ENCODE assay signal across 1 cellular context in the genomic region with DNA sequence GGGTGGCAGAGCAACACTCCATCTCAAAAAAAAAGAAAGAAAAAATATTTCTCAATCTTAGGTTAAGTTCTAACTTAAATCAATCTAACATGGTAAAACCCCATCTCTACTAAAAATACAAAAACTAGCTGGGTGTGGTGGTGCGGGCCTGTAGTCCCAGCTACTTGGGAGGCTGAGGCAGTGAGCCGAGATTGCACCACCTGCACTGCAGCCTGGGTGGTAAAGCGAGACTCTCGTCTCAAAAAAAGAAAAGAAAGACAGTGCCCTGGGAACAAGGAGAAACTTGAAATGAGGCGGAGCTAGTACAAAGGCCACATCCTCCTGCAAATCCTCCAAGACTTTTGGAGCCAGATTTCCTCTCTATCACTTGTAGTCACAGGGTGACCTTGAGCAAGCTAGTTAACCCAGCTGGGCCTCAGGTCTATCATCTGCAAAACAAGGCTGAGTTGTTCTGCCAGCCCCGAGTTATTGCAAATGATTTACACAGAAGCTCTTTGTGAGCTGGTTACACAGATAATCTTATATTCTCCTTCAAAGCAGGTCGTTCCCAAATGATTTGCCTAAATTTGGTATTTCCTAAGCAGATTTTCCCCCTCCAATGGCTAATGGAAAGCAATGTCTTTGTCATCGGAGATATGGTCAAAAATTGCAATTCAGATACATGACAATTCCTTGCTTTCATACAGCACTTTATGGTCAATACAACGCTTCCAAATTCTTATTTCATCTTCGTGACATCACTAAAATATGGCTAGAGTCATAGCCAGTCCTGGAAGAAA.
TF ChIP-seq lines count a peak whose summit lies in the region.

No MANE protein-coding gene starts in this region.

TF ChIP-seq in HepG2, 621 proteins besides CTCF, POLR2A, EP300 and RAD21 (continued from another document and continues in another):
- TF ChIP-seq, protein P1, sequence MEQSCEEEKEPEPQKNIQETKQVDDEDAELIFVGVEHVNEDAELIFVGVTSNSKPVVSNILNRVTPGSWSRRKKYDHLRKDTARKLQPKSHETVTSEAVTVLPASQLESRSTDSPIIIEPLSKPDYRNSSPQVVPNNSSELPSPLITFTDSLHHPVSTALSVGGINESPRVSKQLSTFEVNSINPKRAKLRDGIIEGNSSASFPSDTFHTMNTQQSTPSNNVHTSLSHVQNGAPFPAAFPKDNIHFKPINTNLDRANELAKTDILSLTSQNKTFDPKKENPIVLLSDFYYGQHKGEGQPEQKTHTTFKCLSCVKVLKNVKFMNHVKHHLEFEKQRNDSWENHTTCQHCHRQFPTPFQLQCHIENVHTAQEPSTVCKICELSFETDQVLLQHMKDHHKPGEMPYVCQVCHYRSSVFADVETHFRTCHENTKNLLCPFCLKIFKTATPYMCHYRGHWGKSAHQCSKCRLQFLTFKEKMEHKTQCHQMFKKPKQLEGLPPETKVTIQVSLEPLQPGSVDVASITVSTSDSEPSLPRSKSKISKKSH (CRISPR knock-in tag; IDR thresholded peaks at IDR 0.05; ENCODE audit: borderline replicate concordance) = no peak
- no peak for TF ChIP-seq PITX1 (CRISPR knock-in tag; IDR thresholded peaks at IDR 0.05)
- TF ChIP-seq KDM5B (CRISPR knock-in tag; IDR thresholded peaks at IDR 0.05; ENCODE audit: borderline replicate concordance) = no peak
- TF ChIP-seq, protein P2, sequence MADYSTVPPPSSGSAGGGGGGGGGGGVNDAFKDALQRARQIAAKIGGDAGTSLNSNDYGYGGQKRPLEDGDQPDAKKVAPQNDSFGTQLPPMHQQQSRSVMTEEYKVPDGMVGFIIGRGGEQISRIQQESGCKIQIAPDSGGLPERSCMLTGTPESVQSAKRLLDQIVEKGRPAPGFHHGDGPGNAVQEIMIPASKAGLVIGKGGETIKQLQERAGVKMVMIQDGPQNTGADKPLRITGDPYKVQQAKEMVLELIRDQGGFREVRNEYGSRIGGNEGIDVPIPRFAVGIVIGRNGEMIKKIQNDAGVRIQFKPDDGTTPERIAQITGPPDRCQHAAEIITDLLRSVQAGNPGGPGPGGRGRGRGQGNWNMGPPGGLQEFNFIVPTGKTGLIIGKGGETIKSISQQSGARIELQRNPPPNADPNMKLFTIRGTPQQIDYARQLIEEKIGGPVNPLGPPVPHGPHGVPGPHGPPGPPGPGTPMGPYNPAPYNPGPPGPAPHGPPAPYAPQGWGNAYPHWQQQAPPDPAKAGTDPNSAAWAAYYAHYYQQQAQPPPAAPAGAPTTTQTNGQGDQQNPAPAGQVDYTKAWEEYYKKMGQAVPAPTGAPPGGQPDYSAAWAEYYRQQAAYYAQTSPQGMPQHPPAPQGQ (CRISPR knock-in tag; IDR thresholded peaks at IDR 0.05; ENCODE audit: borderline replicate concordance) = no peak
- TF ChIP-seq TGIF2 (CRISPR knock-in tag; IDR thresholded peaks at IDR 0.05) = no peak
- TF ChIP-seq KDM2A (CRISPR knock-in tag; IDR thresholded peaks at IDR 0.05; ENCODE audit: borderline replicate concordance, low read depth) = no peak
- TF ChIP-seq, protein P3, sequence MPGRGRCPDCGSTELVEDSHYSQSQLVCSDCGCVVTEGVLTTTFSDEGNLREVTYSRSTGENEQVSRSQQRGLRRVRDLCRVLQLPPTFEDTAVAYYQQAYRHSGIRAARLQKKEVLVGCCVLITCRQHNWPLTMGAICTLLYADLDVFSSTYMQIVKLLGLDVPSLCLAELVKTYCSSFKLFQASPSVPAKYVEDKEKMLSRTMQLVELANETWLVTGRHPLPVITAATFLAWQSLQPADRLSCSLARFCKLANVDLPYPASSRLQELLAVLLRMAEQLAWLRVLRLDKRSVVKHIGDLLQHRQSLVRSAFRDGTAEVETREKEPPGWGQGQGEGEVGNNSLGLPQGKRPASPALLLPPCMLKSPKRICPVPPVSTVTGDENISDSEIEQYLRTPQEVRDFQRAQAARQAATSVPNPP (CRISPR knock-in tag; IDR thresholded peaks at IDR 0.05) = no peak
- no peak for TF ChIP-seq ATAD3A (CRISPR knock-in tag; IDR thresholded peaks at IDR 0.05)
- TF ChIP-seq, protein P4, sequence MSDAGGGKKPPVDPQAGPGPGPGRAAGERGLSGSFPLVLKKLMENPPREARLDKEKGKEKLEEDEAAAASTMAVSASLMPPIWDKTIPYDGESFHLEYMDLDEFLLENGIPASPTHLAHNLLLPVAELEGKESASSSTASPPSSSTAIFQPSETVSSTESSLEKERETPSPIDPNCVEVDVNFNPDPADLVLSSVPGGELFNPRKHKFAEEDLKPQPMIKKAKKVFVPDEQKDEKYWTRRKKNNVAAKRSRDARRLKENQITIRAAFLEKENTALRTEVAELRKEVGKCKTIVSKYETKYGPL (CRISPR knock-in tag; IDR thresholded peaks at IDR 0.05) = no peak
- TF ChIP-seq ZMYM2 (CRISPR knock-in tag; IDR thresholded peaks at IDR 0.05) = no peak
- no peak for TF ChIP-seq ZNF569 (CRISPR knock-in tag; IDR thresholded peaks at IDR 0.05; ENCODE audit: borderline replicate concordance)
- peak; percentile 36; the same call in 1 of the 2 replicates for TF ChIP-seq CREM (IDR thresholded peaks at IDR 0.05)
- no peak for TF ChIP-seq CREM (CRISPR knock-in tag; IDR thresholded peaks at IDR 0.05)
- TF ChIP-seq CC2D1A (CRISPR knock-in tag; IDR thresholded peaks at IDR 0.05) = no peak
- TF ChIP-seq BRD4 (CRISPR knock-in tag; IDR thresholded peaks at IDR 0.05) = no peak
- TF ChIP-seq MTF1 (CRISPR knock-in tag; IDR thresholded peaks at IDR 0.05) = no peak
- TF ChIP-seq ZSCAN29 (CRISPR knock-in tag; conservative IDR thresholded peaks at IDR 0.05) = 0 out of 2 replicates have a peak, but pooled peaks have one; percentile 35
- no peak for TF ChIP-seq RAD51 (IDR thresholded peaks at IDR 0.05; ENCODE audit: borderline replicate concordance)
- TF ChIP-seq ZNF703 (CRISPR knock-in tag; IDR thresholded peaks at IDR 0.05; ENCODE audit: borderline replicate concordance) = no peak
- TF ChIP-seq CCDC6 (CRISPR knock-in tag; IDR thresholded peaks at IDR 0.05) = no peak
- peak; percentile 37; the same call in 1 of the 2 replicates for TF ChIP-seq FOSL2 (CRISPR knock-in tag; IDR thresholded peaks at IDR 0.05)
- no peak for TF ChIP-seq DPF2 (CRISPR knock-in tag; IDR thresholded peaks at IDR 0.05; ENCODE audit: borderline replicate concordance, low read depth)
- TF ChIP-seq HNRNPK (IDR thresholded peaks at IDR 0.05; ENCODE audit: low read depth, low read length, poor library complexity, severe bottlenecking) = no peak
- TF ChIP-seq, protein P5, sequence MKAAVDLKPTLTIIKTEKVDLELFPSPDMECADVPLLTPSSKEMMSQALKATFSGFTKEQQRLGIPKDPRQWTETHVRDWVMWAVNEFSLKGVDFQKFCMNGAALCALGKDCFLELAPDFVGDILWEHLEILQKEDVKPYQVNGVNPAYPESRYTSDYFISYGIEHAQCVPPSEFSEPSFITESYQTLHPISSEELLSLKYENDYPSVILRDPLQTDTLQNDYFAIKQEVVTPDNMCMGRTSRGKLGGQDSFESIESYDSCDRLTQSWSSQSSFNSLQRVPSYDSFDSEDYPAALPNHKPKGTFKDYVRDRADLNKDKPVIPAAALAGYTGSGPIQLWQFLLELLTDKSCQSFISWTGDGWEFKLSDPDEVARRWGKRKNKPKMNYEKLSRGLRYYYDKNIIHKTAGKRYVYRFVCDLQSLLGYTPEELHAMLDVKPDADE (CRISPR knock-in tag; IDR thresholded peaks at IDR 0.05) = no peak
- TF ChIP-seq HNRNPH1 (optimal IDR thresholded peaks at IDR 0.05; ENCODE audit: low read depth, low read length) = no peak
- TF ChIP-seq, protein P6, sequence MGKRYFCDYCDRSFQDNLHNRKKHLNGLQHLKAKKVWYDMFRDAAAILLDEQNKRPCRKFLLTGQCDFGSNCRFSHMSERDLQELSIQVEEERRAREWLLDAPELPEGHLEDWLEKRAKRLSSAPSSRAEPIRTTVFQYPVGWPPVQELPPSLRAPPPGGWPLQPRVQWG (CRISPR knock-in tag; IDR thresholded peaks at IDR 0.05; ENCODE audit: borderline replicate concordance, low read depth) = no peak
- TF ChIP-seq, protein P7, sequence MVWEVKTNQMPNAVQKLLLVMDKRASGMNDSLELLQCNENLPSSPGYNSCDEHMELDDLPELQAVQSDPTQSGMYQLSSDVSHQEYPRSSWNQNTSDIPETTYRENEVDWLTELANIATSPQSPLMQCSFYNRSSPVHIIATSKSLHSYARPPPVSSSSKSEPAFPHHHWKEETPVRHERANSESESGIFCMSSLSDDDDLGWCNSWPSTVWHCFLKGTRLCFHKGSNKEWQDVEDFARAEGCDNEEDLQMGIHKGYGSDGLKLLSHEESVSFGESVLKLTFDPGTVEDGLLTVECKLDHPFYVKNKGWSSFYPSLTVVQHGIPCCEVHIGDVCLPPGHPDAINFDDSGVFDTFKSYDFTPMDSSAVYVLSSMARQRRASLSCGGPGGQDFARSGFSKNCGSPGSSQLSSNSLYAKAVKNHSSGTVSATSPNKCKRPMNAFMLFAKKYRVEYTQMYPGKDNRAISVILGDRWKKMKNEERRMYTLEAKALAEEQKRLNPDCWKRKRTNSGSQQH (CRISPR knock-in tag; IDR thresholded peaks at IDR 0.05; ENCODE audit: low read depth) = 0 out of 2 replicates have a peak, but pooled peaks have one; percentile 30
- no peak for TF ChIP-seq SKI (IDR thresholded peaks at IDR 0.05; ENCODE audit: partially characterized antibody)
- no peak for TF ChIP-seq ZNF225 (CRISPR knock-in tag; IDR thresholded peaks at IDR 0.05)
- no peak for TF ChIP-seq NFIB (CRISPR knock-in tag; IDR thresholded peaks at IDR 0.05; ENCODE audit: borderline replicate concordance)
- no peak for TF ChIP-seq FIP1L1 (IDR thresholded peaks at IDR 0.05; ENCODE audit: borderline replicate concordance, insufficient read depth, low read depth, low read length)
- TF ChIP-seq ZNF337 (CRISPR knock-in tag; IDR thresholded peaks at IDR 0.05; ENCODE audit: borderline replicate concordance, low read depth) = no peak
- TF ChIP-seq EEA1 (CRISPR knock-in tag; IDR thresholded peaks at IDR 0.05; ENCODE audit: borderline replicate concordance) = no peak
- TF ChIP-seq ZNF350 (CRISPR knock-in tag; IDR thresholded peaks at IDR 0.05; ENCODE audit: borderline replicate concordance, low read depth) = no peak
- TF ChIP-seq HHEX (CRISPR knock-in tag; IDR thresholded peaks at IDR 0.05) = no peak
- TF ChIP-seq XBP1 (CRISPR knock-in tag; IDR thresholded peaks at IDR 0.05) = no peak
- TF ChIP-seq NR2F2 (IDR thresholded peaks at IDR 0.05; ENCODE audit: borderline replicate concordance, low read depth) = no peak
- no peak for TF ChIP-seq FOSL1 (CRISPR knock-in tag; IDR thresholded peaks at IDR 0.05; ENCODE audit: borderline replicate concordance)
- no peak for TF ChIP-seq ZNF10 (CRISPR knock-in tag; IDR thresholded peaks at IDR 0.05; ENCODE audit: borderline replicate concordance, low read depth)
- no peak for TF ChIP-seq ZFP90 (CRISPR knock-in tag; IDR thresholded peaks at IDR 0.05; ENCODE audit: borderline replicate concordance)
- TF ChIP-seq ZNF761 (CRISPR knock-in tag; conservative IDR thresholded peaks at IDR 0.05) = no peak
- no peak for TF ChIP-seq TP53 (CRISPR knock-in tag; conservative IDR thresholded peaks at IDR 0.05)
- TF ChIP-seq ZNF546 (CRISPR knock-in tag; conservative IDR thresholded peaks at IDR 0.05) = no peak
- TF ChIP-seq ZNF670 (CRISPR knock-in tag; IDR thresholded peaks at IDR 0.05; ENCODE audit: borderline replicate concordance) = no peak
- no peak for TF ChIP-seq HIVEP1 (CRISPR knock-in tag; IDR thresholded peaks at IDR 0.05)
- TF ChIP-seq, protein P8, sequence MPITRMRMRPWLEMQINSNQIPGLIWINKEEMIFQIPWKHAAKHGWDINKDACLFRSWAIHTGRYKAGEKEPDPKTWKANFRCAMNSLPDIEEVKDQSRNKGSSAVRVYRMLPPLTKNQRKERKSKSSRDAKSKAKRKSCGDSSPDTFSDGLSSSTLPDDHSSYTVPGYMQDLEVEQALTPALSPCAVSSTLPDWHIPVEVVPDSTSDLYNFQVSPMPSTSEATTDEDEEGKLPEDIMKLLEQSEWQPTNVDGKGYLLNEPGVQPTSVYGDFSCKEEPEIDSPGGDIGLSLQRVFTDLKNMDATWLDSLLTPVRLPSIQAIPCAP (CRISPR knock-in tag; IDR thresholded peaks at IDR 0.05; ENCODE audit: low read depth) = no peak
- TF ChIP-seq ZNF782 (CRISPR knock-in tag; IDR thresholded peaks at IDR 0.05; ENCODE audit: borderline replicate concordance) = no peak
- no peak for TF ChIP-seq CHD2 (IDR thresholded peaks at IDR 0.05; ENCODE audit: low read depth, low read length)
- peak; percentile 83; the same call in 1 of the 2 replicates for TF ChIP-seq SSRP1 (CRISPR knock-in tag; IDR thresholded peaks at IDR 0.05)
- TF ChIP-seq RFX5 (IDR thresholded peaks at IDR 0.05; ENCODE audit: low read depth, low read length) = no peak
- TF ChIP-seq NCOA2 (CRISPR knock-in tag; IDR thresholded peaks at IDR 0.05) = peak; percentile 44; the same call in 1 of the 2 replicates
- TF ChIP-seq TBX2 (CRISPR knock-in tag; IDR thresholded peaks at IDR 0.05; ENCODE audit: borderline replicate concordance) = no peak
- TF ChIP-seq SRSF4 (IDR thresholded peaks at IDR 0.05; ENCODE audit: low read depth, low read length, poor library complexity, severe bottlenecking) = no peak
- TF ChIP-seq ZNF468 (CRISPR knock-in tag; IDR thresholded peaks at IDR 0.05) = no peak
- TF ChIP-seq CENPT (CRISPR knock-in tag; IDR thresholded peaks at IDR 0.05; ENCODE audit: low read depth) = no peak
- TF ChIP-seq, protein P9, sequence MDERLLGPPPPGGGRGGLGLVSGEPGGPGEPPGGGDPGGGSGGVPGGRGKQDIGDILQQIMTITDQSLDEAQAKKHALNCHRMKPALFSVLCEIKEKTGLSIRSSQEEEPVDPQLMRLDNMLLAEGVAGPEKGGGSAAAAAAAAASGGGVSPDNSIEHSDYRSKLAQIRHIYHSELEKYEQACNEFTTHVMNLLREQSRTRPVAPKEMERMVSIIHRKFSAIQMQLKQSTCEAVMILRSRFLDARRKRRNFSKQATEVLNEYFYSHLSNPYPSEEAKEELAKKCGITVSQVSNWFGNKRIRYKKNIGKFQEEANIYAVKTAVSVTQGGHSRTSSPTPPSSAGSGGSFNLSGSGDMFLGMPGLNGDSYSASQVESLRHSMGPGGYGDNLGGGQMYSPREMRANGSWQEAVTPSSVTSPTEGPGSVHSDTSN (CRISPR knock-in tag; IDR thresholded peaks at IDR 0.05) = no peak
